25 cellular contexts compared by ENCODE assay signal in the genomic region with DNA sequence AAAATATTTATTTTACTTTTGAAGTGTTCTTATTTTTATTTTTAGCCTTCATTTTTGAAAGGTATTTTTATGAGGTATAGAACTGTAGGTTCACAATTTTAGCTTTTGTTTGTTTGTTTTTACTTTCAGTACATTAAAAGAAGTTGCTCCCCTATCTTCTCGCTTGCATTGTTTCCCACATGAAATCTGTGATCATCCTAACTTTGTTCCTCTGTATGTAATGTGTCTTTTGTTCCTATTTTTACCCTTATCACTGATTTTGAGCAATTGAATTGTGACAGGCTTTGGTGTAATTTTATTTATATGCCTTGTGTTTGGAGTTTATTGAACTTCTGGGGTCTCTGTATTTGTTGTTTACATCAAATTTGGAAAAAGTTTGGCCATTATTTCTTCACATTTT.
"Had no signal": no experiment of that assay in that cellular context is flagged by ENCODE, and none has a peak within 500 bp of the region (broad histone marks: within the 10 kb centered on the region; RNA-seq: fewer than 3 reads in every experiment).

No MANE protein-coding gene starts in this region.

- H3K4me3 ChIP-seq: MG63, Peyer's patch, SJCRH30 had no signal

- H3K27me3 ChIP-seq: MG63, Peyer's patch, SJCRH30 had no signal

- FAIRE-seq: HTR-8/SVneo had no signal

- ATAC-seq: PC-3, Right ventricle myocardium inferior, SK-N-SH treated with all-trans-retinoic acid at 6 μM for 48 hours had no signal

- H3K36me3 ChIP-seq: MG63 had no signal

- DNase-seq: Karpas-422, KG1, MG63, NCI-H1092, NCI-H1105 treated with DMSO at 0.1 percent for 48 hours, NCI-H1436, NCI-H187, NCI-H2029, NCI-H2081 treated with DMSO at 0.1 percent for 48 hours, NCI-H2171, NCI-H226, NCI-H446, NCI-H510A, NCI-H524 treated with DMSO at 0.1 percent for 48 hours, NCI-H69, NCI-H774, PC-3, Peyer's patch, SHP77 treated with DMSO at 0.1 percent for 48 hours, SJCRH30, T-helper 1 cell had no signal

- H3K27ac ChIP-seq: HL-60, Peyer's patch, SJCRH30 had no signal
